In the genomic region with DNA sequence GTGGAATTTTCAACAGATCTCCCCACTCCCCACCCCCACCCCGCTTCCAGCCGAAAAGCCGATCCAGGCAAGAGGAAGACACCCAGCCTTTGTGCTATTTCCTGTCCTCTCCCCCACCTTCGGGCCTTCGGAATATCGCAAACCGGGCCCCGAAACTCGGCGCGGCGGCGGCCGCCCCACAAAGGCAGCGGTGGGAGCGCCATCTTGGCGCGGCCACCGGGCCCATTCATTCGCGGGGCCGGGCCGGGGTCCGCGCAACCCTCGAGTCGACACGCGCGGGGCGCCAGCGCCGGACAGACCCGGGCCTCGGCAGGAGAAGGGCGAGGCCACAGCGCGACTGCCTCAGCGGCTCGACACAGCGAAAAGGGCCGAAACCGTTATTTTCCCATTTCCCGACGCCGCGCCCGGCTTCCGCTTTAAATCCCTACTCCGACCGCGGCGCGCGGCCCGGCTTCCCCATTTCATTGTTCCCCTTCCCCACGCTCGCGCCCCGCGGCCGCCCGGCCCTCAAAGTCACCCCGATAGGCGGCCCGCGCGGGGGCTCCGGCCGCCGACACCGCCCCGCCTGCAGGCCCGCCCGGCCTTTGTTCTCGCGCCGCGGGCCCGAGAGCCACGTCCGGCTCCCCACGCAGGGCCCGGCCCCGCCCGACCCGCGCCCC, we compare ENCODE assay signal across 8 cellular contexts. TPM values are rescaled to one million over a fixed set of nuclear protein-coding genes. Genes with fewer than 3 reads are reported as not detected.
DNase-seq lines count a peak whose midpoint lies in the region; ATAC-seq and TF ChIP-seq lines count a peak whose summit lies in the region.

No MANE protein-coding gene starts in this region.

- peak overlapping the region; percentile 94 for H3K4me2 ChIP-seq in PC-9

- POLR2A ChIA-PET in PC-9 (lab: Charles Lee; ENCODE audit: unreplicated experiment), result no interaction called here

- H3K27me3 ChIP-seq in PC-9 (ENCODE audit: insufficient read depth, low read depth), result no peaks in the 10 kb centered on the region

- H3K27me3 Mint-ChIP-seq in activated naive CD4-positive, alpha-beta T cell treated with anti-CD3 and anti-CD28 coated beads, Interleukin-2, amount 50 U/mL, for 24 hours, result no peaks in the 10 kb centered on the region

- CTCF ChIA-PET in PC-9 (lab: Charles Lee), result interaction anchor here (0.5 kb wide), 1 partner anchor 30 kb away, joined by 9 read pairs; no protein-coding TSS in a partner anchor

- H3F3A ChIP-seq in PC-9 (ENCODE audit: insufficient read depth, low read depth), result peaks cover 13% of the 10 kb centered on the region

- H3K4me3 Mint-ChIP-seq in activated naive CD4-positive, alpha-beta T cell treated with anti-CD3 and anti-CD28 coated beads, Interleukin-2, amount 50 U/mL, for 24 hours, result peak overlapping the region; percentile 90

- no peaks in the 10 kb centered on the region; the same call in 1 of the 2 replicates for H3K36me3 ChIP-seq in PC-9 (ENCODE audit: low read depth)

- intact Hi-C loops in PC-9 (cut with micrococcal nuclease; ENCODE audit: unreplicated experiment), result loop anchor here (2.0 to 5.0 kb wide), 2 partner anchors 31 to 108 kb away; no protein-coding TSS in a partner anchor
- intact Hi-C loops in Right ventricle myocardium inferior (cut with DNase I), result loop anchor here (2.0 kb wide), 2 partner anchors 31 to 111 kb away; partner anchors contain the start of gene NADK
- intact Hi-C loops in posterior vena cava (cut with DNase I), result loop anchor here in 1 of 2 donors (10.0 kb wide), 1 partner anchor 105 kb away; no protein-coding TSS in a partner anchor

- H3K36me3 Mint-ChIP-seq in activated naive CD4-positive, alpha-beta T cell treated with anti-CD3 and anti-CD28 coated beads, Interleukin-2, amount 50 U/mL, for 24 hours, result peaks cover 8% of the 10 kb centered on the region

- no peaks in the 10 kb centered on the region for H3K9me2 ChIP-seq in PC-9 (ENCODE audit: insufficient read depth)

- ATAC-seq in HG02943 (IDR thresholded peaks at IDR 0.05; ENCODE audit: low read depth, unreplicated experiment), result peak; percentile 33
- ATAC-seq in Right ventricle myocardium inferior, result no peak

- H3K27ac ChIP-seq in PC-9, result no peak overlapping the region

- H3K4me1 ChIP-seq in PC-9 (replicated peaks; ENCODE audit: insufficient read depth), result peaks cover 34% of the 10 kb centered on the region

- BruUV-seq in PC-9 (replicated peaks; lab: Mats Ljungman, UMichigan), result no TSS peak

- no peaks in the 10 kb centered on the region for H3K9me3 Mint-ChIP-seq in activated naive CD4-positive, alpha-beta T cell treated with anti-CD3 and anti-CD28 coated beads, Interleukin-2, amount 50 U/mL, for 24 hours

- peak; percentile 20 for DNase-seq in NCI-H748 (lab: John Stamatoyannopoulos, UW; ENCODE audit: unreplicated experiment)
- DNase-seq in NCI-H748 treated with DMSO at 0.1 percent for 48 hours (lab: John Stamatoyannopoulos, UW), result no peak
- DNase-seq in PC-9, result peak in 1 of 2 experiments; percentile 18
- peak; percentile 95 for DNase-seq in Right ventricle myocardium inferior (ENCODE audit: missing footprints)
- peak; percentile 94 for DNase-seq in posterior vena cava (ENCODE audit: low spot score)
- no peak for DNase-seq in NCI-H1694 (lab: John Stamatoyannopoulos, UW)

- no peaks in the 10 kb centered on the region for H3K9me3 ChIP-seq in PC-9 (ENCODE audit: insufficient read depth, low read depth)

- peak overlapping the region; percentile 76 for H3K27ac Mint-ChIP-seq in activated naive CD4-positive, alpha-beta T cell treated with anti-CD3 and anti-CD28 coated beads, Interleukin-2, amount 50 U/mL, for 24 hours

- TF ChIP-seq CTCF in PC-9 (conservative IDR thresholded peaks at IDR 0.05), result no peak

- peak overlapping the region; percentile 91 for H3K4me3 ChIP-seq in PC-9

- peaks cover 61% of the 10 kb centered on the region for H3K4me1 Mint-ChIP-seq in activated naive CD4-positive, alpha-beta T cell treated with anti-CD3 and anti-CD28 coated beads, Interleukin-2, amount 50 U/mL, for 24 hours

- H2AFZ ChIP-seq in PC-9, result 0 out of 2 replicates have a peak overlapping the region, but pooled peaks have one; percentile 72

- H4K20me1 ChIP-seq in PC-9 (ENCODE audit: insufficient read depth), result peaks cover 50% of the 10 kb centered on the region

- H3K79me2 ChIP-seq in PC-9 (ENCODE audit: low read depth), result peaks cover 52% of the 10 kb centered on the region

RNA-seq across cellular contexts. Expression of gene GNB1, which starts 0.9 kb away (rescaled TPM):
- total RNA-seq in PC-9 (2021), result 257 and 286 TPM in 2 replicates
- total RNA-seq in Right ventricle myocardium inferior, result 182 TPM
- 100 to 1,000 TPM; 318 to 379 TPM for total RNA-seq in posterior vena cava

RNA-seq across cellular contexts. Expression of gene CALML6, which starts 25.1 kb away (rescaled TPM):
- total RNA-seq in PC-9 (2021) (2.1 and 3.9 TPM in 2 replicates), Right ventricle myocardium inferior (not detected), posterior vena cava (under 1 TPM in 1 of 2 donors, not detected in 1; 0.37 TPM)

RNA-seq across cellular contexts. Expression of gene TMEM52, which starts 29.1 kb away (rescaled TPM):
- total RNA-seq in PC-9 (2021) (7.4 and 8.5 TPM in 2 replicates), Right ventricle myocardium inferior (1.2 TPM), posterior vena cava (not detected)

Comparison
In these comparisons a context has a peak if more than half of its experiments do, and no peak if none do; other contexts are left out.
1. DNase-seq: peak in NCI-H748 (single experiment), Right ventricle myocardium inferior (single experiment) and posterior vena cava (single experiment); none in NCI-H748 treated with DMSO at 0.1 percent for 48 hours (single experiment) and NCI-H1694 (single experiment).